ENCODE assay signal across 14 cellular contexts in the genomic region with DNA sequence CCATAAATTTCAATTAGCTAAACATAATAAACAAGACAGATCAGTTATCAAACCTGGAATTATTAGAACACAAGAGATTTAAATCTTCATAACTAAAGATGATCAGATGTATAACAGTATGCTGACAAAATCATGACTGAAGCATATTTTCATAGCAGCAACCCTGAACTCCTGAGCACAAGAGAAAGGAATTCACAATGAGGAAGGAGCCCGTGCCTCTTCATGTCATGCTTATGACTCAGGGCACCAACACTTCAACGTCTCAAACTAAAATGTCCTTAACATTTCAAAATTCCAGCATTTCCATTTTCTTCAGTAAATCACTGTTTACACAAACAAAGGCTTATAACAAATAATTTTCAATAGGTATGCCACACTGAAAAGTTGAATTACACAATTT. TPM values are rescaled to one million over a fixed set of nuclear protein-coding genes. Genes with fewer than 3 reads are reported as not detected.
DNase-seq lines count a peak whose midpoint lies in the region; ATAC-seq and TF ChIP-seq lines count a peak whose summit lies in the region.
"Had no signal": no experiment of that assay in that cellular context is flagged by ENCODE, and none has a peak within 500 bp of the region (broad histone marks: within the 10 kb centered on the region; RNA-seq: fewer than 3 reads in every experiment).

No MANE protein-coding gene starts in this region.

- in situ Hi-C loops in astrocyte of the cerebellum (cut with HindIII; ENCODE audit: low sequenced_read_pairs): no loop called here

- TF ChIP-seq CTCF in AG04449 (IDR thresholded peaks at IDR 0.05; ENCODE audit: insufficient read depth, low read length, missing control alignments): no peak
- TF ChIP-seq CTCF in astrocyte of the cerebellum (IDR thresholded peaks at IDR 0.05; ENCODE audit: low read depth, low read length, missing control alignments): no peak
- no peak for TF ChIP-seq CTCF in kidney epithelial cell (IDR thresholded peaks at IDR 0.05; ENCODE audit: insufficient read depth, low read length, poor library complexity, severe bottlenecking)

- no peaks in the 10 kb centered on the region for H3K9me3 Mint-ChIP-seq in activated CD8-positive, alpha-beta T cell treated with anti-CD3 and anti-CD28 coated beads, Interleukin-2, amount 10 ng/mL, durations not matched to agents 7 days and 5 days (ENCODE audit: insufficient read depth)
- H3K9me3 Mint-ChIP-seq: CD8-positive, alpha-beta memory T cell had no signal

- POLR2A ChIA-PET in AG04449 (lab: Yijun Ruan, JAX): no interaction called here
- POLR2A ChIA-PET in activated CD8-positive, alpha-beta T cell treated with anti-CD3 and anti-CD28 coated beads, Interleukin-2, amount 10 ng/mL, durations not matched to agents 7 days and 5 days (lab: Charles Lee): no interaction called here

- CTCF ChIA-PET in AG04449 (lab: Yijun Ruan, JAX): interaction anchor here (1.2 kb wide), 1 partner anchor 20 kb away, joined by 3 read pairs; no protein-coding TSS in a partner anchor
- CTCF ChIA-PET in activated CD8-positive, alpha-beta T cell treated with anti-CD3 and anti-CD28 coated beads, Interleukin-2, amount 10 ng/mL, durations not matched to agents 7 days and 5 days (lab: Charles Lee): interaction anchor here (1.0 kb wide), 1 partner anchor 13 kb away, joined by 3 read pairs; no protein-coding TSS in a partner anchor

- intact Hi-C loops in aorta (cut with DNase I): no loop called here

- no peak overlapping the region for H3K27ac Mint-ChIP-seq in activated CD8-positive, alpha-beta T cell treated with anti-CD3 and anti-CD28 coated beads, Interleukin-2, amount 10 ng/mL, durations not matched to agents 7 days and 5 days
- H3K27ac Mint-ChIP-seq: CD8-positive, alpha-beta memory T cell; stimulated activated naive B cell treated with anti-CD40 and anti-IgM and Interleukin-4, amounts not matched to agents 10 μg/mL and 1 μg/mL and 100 μg/mL, for 72 hours had no signal

- peaks cover 47% of the 10 kb centered on the region for H3K4me1 Mint-ChIP-seq in activated CD8-positive, alpha-beta T cell treated with anti-CD3 and anti-CD28 coated beads, Interleukin-2, amount 10 ng/mL, durations not matched to agents 7 days and 5 days (ENCODE audit: low read depth)

- no peak overlapping the region for H3K27ac ChIP-seq in aorta (ENCODE audit: low read depth in 1 of 2, low read length in 2 of 2)
- H3K27ac ChIP-seq: right lobe of liver had no signal

- no peaks in the 10 kb centered on the region for H3K27me3 Mint-ChIP-seq in activated CD8-positive, alpha-beta T cell treated with anti-CD3 and anti-CD28 coated beads, Interleukin-2, amount 10 ng/mL, durations not matched to agents 7 days and 5 days (ENCODE audit: low read depth)
- H3K27me3 Mint-ChIP-seq: CD8-positive, alpha-beta memory T cell; stimulated activated naive B cell treated with anti-CD40 and anti-IgM and Interleukin-4, amounts not matched to agents 10 μg/mL and 1 μg/mL and 100 μg/mL, for 72 hours had no signal

- H3K4me1 ChIP-seq in aorta (ENCODE audit: control insufficient read depth in 1 of 2, insufficient read depth in 2 of 2, low read length in 2 of 2): peaks cover 0 to 3% of the 10 kb centered on the region in 2 donors

- no peak overlapping the region for H3K4me3 Mint-ChIP-seq in activated CD8-positive, alpha-beta T cell treated with anti-CD3 and anti-CD28 coated beads, Interleukin-2, amount 10 ng/mL, durations not matched to agents 7 days and 5 days
- H3K4me3 Mint-ChIP-seq: CD8-positive, alpha-beta memory T cell; stimulated activated naive B cell treated with anti-CD40 and anti-IgM and Interleukin-4, amounts not matched to agents 10 μg/mL and 1 μg/mL and 100 μg/mL, for 72 hours had no signal

- no peak for ATAC-seq in activated CD8-positive, alpha-beta T cell treated with anti-CD3 and anti-CD28 coated beads, Interleukin-2, amount 10 ng/mL, durations not matched to agents 7 days and 5 days
- ATAC-seq in aorta (ENCODE audit: low FRiP score): no peak
- ATAC-seq: stimulated activated naive B cell treated with anti-CD40 and anti-IgM and Interleukin-4, amounts not matched to agents 10 μg/mL and 1 μg/mL and 100 μg/mL, for 72 hours had no signal

- no peaks in the 10 kb centered on the region for H3K36me3 ChIP-seq in kidney epithelial cell (ENCODE audit: control insufficient read depth, insufficient read depth, low read length)
- no peaks in the 10 kb centered on the region for H3K36me3 ChIP-seq in aorta (ENCODE audit: control insufficient read depth in 1 of 2, insufficient read depth in 2 of 2, low read length in 1 of 2)
- H3K36me3 ChIP-seq: right lobe of liver had no signal

- H3K9me3 ChIP-seq in aorta (ENCODE audit: control insufficient read depth, low read length): peaks cover 1% of the 10 kb centered on the region
- H3K9me3 ChIP-seq: right lobe of liver had no signal

- no peaks in the 10 kb centered on the region for H3K27me3 ChIP-seq in kidney epithelial cell (ENCODE audit: control insufficient read depth, insufficient read depth, low read length)
- H3K27me3 ChIP-seq in aorta (ENCODE audit: control insufficient read depth in 1 of 2, insufficient read depth in 2 of 2, low read length in 1 of 2): no peaks in the 10 kb centered on the region
- H3K27me3 ChIP-seq: right lobe of liver had no signal

- H3K4me3 ChIP-seq in AG04449 (ENCODE audit: low read depth, low read length): no peak overlapping the region
- H3K4me3 ChIP-seq in astrocyte of the cerebellum (ENCODE audit: low read depth, low read length): no peak overlapping the region
- no peak overlapping the region for H3K4me3 ChIP-seq in kidney epithelial cell (ENCODE audit: low read depth, low read length)
- no peak overlapping the region for H3K4me3 ChIP-seq in aorta (ENCODE audit: low read length in 2 of 2)
- H3K4me3 ChIP-seq: right lobe of liver had no signal

- DNase-seq in AG04449 (ENCODE audit: low read depth, low spot score): peak; percentile 52
- peak; percentile 52 for DNase-seq in HS-5 (ENCODE audit: low read depth)
- DNase-seq in astrocyte of the cerebellum (ENCODE audit: low read depth): peak; percentile 28
- peak; percentile 37 for DNase-seq in kidney epithelial cell (ENCODE audit: low read depth)
- DNase-seq in putamen (ENCODE audit: low spot score): no peak
- no peak for DNase-seq in activated CD8-positive, alpha-beta T cell treated with anti-CD3 and anti-CD28 coated beads, Interleukin-2, amount 10 ng/mL, durations not matched to agents 7 days and 5 days
- DNase-seq in aorta: no peak
- no peak for DNase-seq in NCI-H2171 (lab: John Stamatoyannopoulos, UW)
- DNase-seq: activated CD4-positive, alpha-beta T cell treated with anti-CD3 and anti-CD28 coated beads, Interleukin-2, amount 50 U/mL, for 1 hour; CD8-positive, alpha-beta memory T cell; central memory CD4-positive, alpha-beta T cell; right lobe of liver; RPMI8226; stimulated activated naive B cell treated with anti-CD40 and anti-IgM and Interleukin-4, amounts not matched to agents 10 μg/mL and 1 μg/mL and 100 μg/mL, for 72 hours had no signal

- peaks cover 30% of the 10 kb centered on the region for H3K36me3 Mint-ChIP-seq in activated CD8-positive, alpha-beta T cell treated with anti-CD3 and anti-CD28 coated beads, Interleukin-2, amount 10 ng/mL, durations not matched to agents 7 days and 5 days (ENCODE audit: low read depth)

- 2 to 5% methylated on average over 2 of the region's 2 CpGs for WGBS in aorta, 2 donors

RNA-seq across cellular contexts. Expression of gene AP3B1, which starts 6.7 kb away (rescaled TPM):
- total RNA-seq in kidney epithelial cell: 30.6 and 36.4 TPM in 2 replicates
- 10 to 100 TPM; 42.9 to 44.3 TPM for total RNA-seq in activated CD8-positive, alpha-beta T cell treated with anti-CD3 and anti-CD28 coated beads, Interleukin-2, amount 10 ng/mL, durations not matched to agents 7 days and 5 days
- total RNA-seq in aorta: 10 to 100 TPM; 45.5 to 46.7 TPM
- polyA plus RNA-seq in aorta: 10 to 100 TPM; 17.8 to 28.7 TPM

Comparison
In these comparisons a context has a peak if more than half of its experiments do, and no peak if none do; other contexts are left out.
1. DNase-seq: peak in AG04449 (single experiment), HS-5 (single experiment), astrocyte of the cerebellum (single experiment) and kidney epithelial cell (single experiment); none in putamen (single experiment), activated CD8-positive, alpha-beta T cell treated with anti-CD3 and anti-CD28 coated beads, Interleukin-2, amount 10 ng/mL, durations not matched to agents 7 days and 5 days (single experiment), aorta (0 of 2) and NCI-H2171 (single experiment).